Comparison of ENCODE assay signal across 20 cellular contexts in genomic region chr3:130991126-130991525, GRCh38.
"Had no signal": no experiment of that assay in that cellular context is flagged by ENCODE, and none has a peak within 500 bp of the region (broad histone marks: within the 10 kb centered on the region; RNA-seq: fewer than 3 reads in every experiment).

No MANE protein-coding gene starts in this region.

- FAIRE-seq: bronchial epithelial cell, keratinocyte, TTC549 had no signal

- H3K9me3 Mint-ChIP-seq: activated B cell treated with CpG ODN at 0.5 μM for 24 hours; activated CD4-positive, alpha-beta T cell treated with anti-CD3 and anti-CD28 coated beads, Interleukin-2, amount 10 ng/mL, durations not matched to agents 24 days and 14 days; activated CD8-positive, alpha-beta T cell treated with anti-CD3 and anti-CD28 coated beads for 36 hours; activated naive CD8-positive, alpha-beta T cell treated with anti-CD3 and anti-CD28 coated beads, Interleukin-2, amount 10 ng/mL, durations not matched to agents 7 days and 5 days; memory B cell; nephron; T-cell had no signal

- H3K4me1 ChIP-seq: colonic mucosa, upper lobe of right lung had no signal

- H3K27ac Mint-ChIP-seq: activated B cell treated with CpG ODN at 0.5 μM for 24 hours; activated CD4-positive, alpha-beta T cell treated with anti-CD3 and anti-CD28 coated beads, Interleukin-2, amount 10 ng/mL, durations not matched to agents 24 days and 14 days; activated CD8-positive, alpha-beta memory T cell treated with anti-CD3 and anti-CD28 coated beads, Interleukin-2, amount 10 ng/mL, durations not matched to agents 7 days and 5 days; activated CD8-positive, alpha-beta T cell treated with anti-CD3 and anti-CD28 coated beads for 36 hours; activated naive CD8-positive, alpha-beta T cell treated with anti-CD3 and anti-CD28 coated beads, Interleukin-2, amount 10 ng/mL, durations not matched to agents 7 days and 5 days; T-cell had no signal

- H3K4me1 Mint-ChIP-seq: activated B cell treated with CpG ODN at 0.5 μM for 24 hours; activated CD8-positive, alpha-beta memory T cell treated with anti-CD3 and anti-CD28 coated beads, Interleukin-2, amount 10 ng/mL, durations not matched to agents 7 days and 5 days; activated naive CD8-positive, alpha-beta T cell treated with anti-CD3 and anti-CD28 coated beads, Interleukin-2, amount 10 ng/mL, durations not matched to agents 7 days and 5 days; memory B cell; T-cell had no signal

- H3K4me3 Mint-ChIP-seq: activated B cell treated with CpG ODN at 0.5 μM for 24 hours; activated CD4-positive, alpha-beta T cell treated with anti-CD3 and anti-CD28 coated beads, Interleukin-2, amount 10 ng/mL, durations not matched to agents 24 days and 14 days; activated CD8-positive, alpha-beta memory T cell treated with anti-CD3 and anti-CD28 coated beads, Interleukin-2, amount 10 ng/mL, durations not matched to agents 7 days and 5 days; activated CD8-positive, alpha-beta T cell treated with anti-CD3 and anti-CD28 coated beads for 36 hours; activated naive CD8-positive, alpha-beta T cell treated with anti-CD3 and anti-CD28 coated beads, Interleukin-2, amount 10 ng/mL, durations not matched to agents 7 days and 5 days; memory B cell; nephron; T-cell had no signal

- ATAC-seq: activated CD8-positive, alpha-beta memory T cell treated with anti-CD3 and anti-CD28 coated beads, Interleukin-2, amount 10 ng/mL, durations not matched to agents 7 days and 5 days; activated CD8-positive, alpha-beta T cell treated with anti-CD3 and anti-CD28 coated beads for 36 hours; left colon; right cardiac atrium; T-cell; upper lobe of right lung had no signal

- H3K9me3 ChIP-seq: colonic mucosa, upper lobe of right lung had no signal

- H3K4me3 ChIP-seq: colonic mucosa, upper lobe of right lung had no signal

- H3K27me3 ChIP-seq: colonic mucosa, upper lobe of right lung had no signal

- DNase-seq: activated B cell treated with CpG ODN at 0.5 μM for 24 hours; activated CD4-positive, alpha-beta T cell treated with anti-CD3 and anti-CD28 coated beads, Interleukin-2, amount 10 ng/mL, durations not matched to agents 24 days and 14 days; activated CD8-positive, alpha-beta memory T cell treated with anti-CD3 and anti-CD28 coated beads, Interleukin-2, amount 10 ng/mL, durations not matched to agents 7 days and 5 days; activated CD8-positive, alpha-beta T cell treated with anti-CD3 and anti-CD28 coated beads for 36 hours; activated naive CD8-positive, alpha-beta T cell treated with anti-CD3 and anti-CD28 coated beads, Interleukin-2, amount 10 ng/mL, durations not matched to agents 7 days and 5 days; amygdala; colonic mucosa; foreskin fibroblast; left colon; right cardiac atrium; stimulated activated CD4-positive, alpha-beta T cell treated with anti-CD3 and anti-CD28 coated beads, Interleukin-2, amount 100 ng/mL, for 24 hours; stimulated activated naive CD4-positive, alpha-beta T cell; T-cell; upper lobe of right lung had no signal

- H3K27ac ChIP-seq: colonic mucosa, parathyroid adenoma, upper lobe of right lung had no signal

- H3K36me3 ChIP-seq: colonic mucosa had no signal

- H3K27me3 Mint-ChIP-seq: activated B cell treated with CpG ODN at 0.5 μM for 24 hours; activated CD4-positive, alpha-beta T cell treated with anti-CD3 and anti-CD28 coated beads, Interleukin-2, amount 10 ng/mL, durations not matched to agents 24 days and 14 days; activated CD8-positive, alpha-beta memory T cell treated with anti-CD3 and anti-CD28 coated beads, Interleukin-2, amount 10 ng/mL, durations not matched to agents 7 days and 5 days; activated CD8-positive, alpha-beta T cell treated with anti-CD3 and anti-CD28 coated beads for 36 hours; activated naive CD8-positive, alpha-beta T cell treated with anti-CD3 and anti-CD28 coated beads, Interleukin-2, amount 10 ng/mL, durations not matched to agents 7 days and 5 days; memory B cell; T-cell had no signal
